ENCODE assay signal across 14 cellular contexts in the genomic region with DNA sequence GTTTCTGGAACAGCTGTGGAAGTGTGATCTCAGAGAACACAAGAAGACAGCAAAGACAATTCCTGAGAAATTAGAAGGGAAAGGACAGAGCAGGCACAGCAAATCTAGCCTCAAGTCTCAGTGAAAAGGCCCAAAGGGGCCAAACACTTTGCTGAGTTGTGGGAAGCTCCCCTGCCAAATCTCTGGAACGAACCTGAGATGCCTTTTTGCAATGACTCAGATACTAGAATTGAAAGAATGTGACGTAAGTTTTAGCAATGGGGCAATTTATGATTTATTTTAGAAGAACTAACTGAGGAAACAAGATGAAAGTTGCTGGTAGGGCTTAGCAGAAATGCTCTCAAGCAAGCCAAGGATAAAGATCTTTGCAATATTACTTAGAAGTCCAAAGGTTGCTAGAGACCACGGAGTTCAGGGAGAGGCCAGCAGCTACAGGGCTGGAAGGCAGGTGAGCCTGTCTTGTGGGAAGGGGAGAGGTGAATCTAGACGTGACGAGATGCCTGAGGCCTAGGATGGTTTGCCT.
DNase-seq lines count a peak whose midpoint lies in the region; ATAC-seq and TF ChIP-seq lines count a peak whose summit lies in the region.
"Had no signal": no experiment of that assay in that cellular context is flagged by ENCODE, and none has a peak within 500 bp of the region (broad histone marks: within the 10 kb centered on the region; RNA-seq: fewer than 3 reads in every experiment).

No MANE protein-coding gene starts in this region.

- H3K27ac ChIP-seq in psoas muscle (peak overlapping the region; percentile 13), A673 (ENCODE audit: low read depth, low read length, poor library complexity, severe bottlenecking) (no peak overlapping the region)

- no peaks in the 10 kb centered on the region for H3K36me3 ChIP-seq in BJ (ENCODE audit: control insufficient read depth, insufficient read depth, low read length)
- no peaks in the 10 kb centered on the region for H3K36me3 ChIP-seq in psoas muscle (ENCODE audit: insufficient read depth in 1 of 2, low read depth in 1 of 2)
- H3K36me3 ChIP-seq in A673 (ENCODE audit: insufficient read depth, low read length, poor library complexity, severe bottlenecking) = no peaks in the 10 kb centered on the region

- peak; percentile 49 to 77 (median 64) for ATAC-seq in psoas muscle
- no peak for ATAC-seq in activated T-helper 17 cell treated with anti-CD3 and anti-CD28 coated beads, Interleukin-2, amount 50 U/mL, for 72 hours (replicated peaks)
- ATAC-seq: Panc1 had no signal

- peak; percentile 49 for DNase-seq in BJ (ENCODE audit: low read depth)
- DNase-seq in NCI-H226 = peak; percentile 39
- peak; percentile 86 for DNase-seq in fibroblast of mammary gland (ENCODE audit: low read depth)
- peak; percentile 13 to 57 for DNase-seq in psoas muscle
- no peak for DNase-seq in A673 (ENCODE audit: low spot score)
- DNase-seq in NCI-H2171 treated with DMSO at 0.1 percent for 48 hours (lab: John Stamatoyannopoulos, UW) = no peak
- no peak for DNase-seq in CD14-positive monocyte (ENCODE audit: low spot score)
- DNase-seq: activated CD4-positive, alpha-beta T cell treated with anti-CD3 and anti-CD28 coated beads, Interleukin-2, amount 10 ng/mL, durations not matched to agents 24 days and 14 days; anterior cingulate cortex; hippocampal formation; occipital lobe; stimulated activated CD8-positive, alpha-beta memory T cell treated with anti-CD3 and anti-CD28 coated beads, Interleukin-4, amount 100 ng/mL, for 48 hours had no signal

- no TSS peak for BruUV-seq in A673 (replicated peaks; lab: Mats Ljungman, UMichigan)

- POLR2A ChIA-PET in BJ (lab: Charles Lee) = interaction anchor here (0.5 kb wide), 1 partner anchor 60 kb away, joined by 5 read pairs; no protein-coding TSS in a partner anchor
- POLR2A ChIA-PET in A673 (lab: Charles Lee; ENCODE audit: low non-redundant PET) = no interaction called here

- TF ChIP-seq CTCF in BJ (IDR thresholded peaks at IDR 0.05; ENCODE audit: insufficient read depth, low read depth, low read length) = no peak
- TF ChIP-seq CTCF in fibroblast of mammary gland (conservative IDR thresholded peaks at IDR 0.05; ENCODE audit: control insufficient read depth, insufficient read depth, low read depth, low read length) = no peak
- no peak for TF ChIP-seq CTCF in psoas muscle (IDR thresholded peaks at IDR 0.05)
- TF ChIP-seq CTCF in A673 (conservative IDR thresholded peaks at IDR 0.05; ENCODE audit: low read depth, low read length) = no peak
- TF ChIP-seq CTCF in CD14-positive monocyte (IDR thresholded peaks at IDR 0.05) = no peak

- no peaks in the 10 kb centered on the region for H3K36me3 Mint-ChIP-seq in activated T-helper 17 cell treated with anti-CD3 and anti-CD28 coated beads, Interleukin-2, amount 50 U/mL, for 72 hours (ENCODE audit: low read depth)
- H3K36me3 Mint-ChIP-seq in CD14-positive monocyte = no peaks in the 10 kb centered on the region

- H3K27ac Mint-ChIP-seq in activated T-helper 17 cell treated with anti-CD3 and anti-CD28 coated beads, Interleukin-2, amount 50 U/mL, for 72 hours = no peak overlapping the region
- no peak overlapping the region for H3K27ac Mint-ChIP-seq in CD14-positive monocyte
- H3K27ac Mint-ChIP-seq: activated CD4-positive, alpha-beta T cell treated with anti-CD3 and anti-CD28 coated beads, Interleukin-2, amount 10 ng/mL, durations not matched to agents 24 days and 14 days had no signal

- H3K27me3 Mint-ChIP-seq in activated T-helper 17 cell treated with anti-CD3 and anti-CD28 coated beads, Interleukin-2, amount 50 U/mL, for 72 hours = no peaks in the 10 kb centered on the region
- H3K27me3 Mint-ChIP-seq in CD14-positive monocyte (ENCODE audit: low read depth in 3 of 3) = no peaks in the 10 kb centered on the region
- H3K27me3 Mint-ChIP-seq: activated CD4-positive, alpha-beta T cell treated with anti-CD3 and anti-CD28 coated beads, Interleukin-2, amount 10 ng/mL, durations not matched to agents 24 days and 14 days had no signal

- no peak overlapping the region for H3K4me3 Mint-ChIP-seq in activated T-helper 17 cell treated with anti-CD3 and anti-CD28 coated beads, Interleukin-2, amount 50 U/mL, for 72 hours
- H3K4me3 Mint-ChIP-seq in CD14-positive monocyte = no peak overlapping the region
- H3K4me3 Mint-ChIP-seq: activated CD4-positive, alpha-beta T cell treated with anti-CD3 and anti-CD28 coated beads, Interleukin-2, amount 10 ng/mL, durations not matched to agents 24 days and 14 days had no signal

- no peaks in the 10 kb centered on the region for H3K27me3 ChIP-seq in BJ (ENCODE audit: control insufficient read depth, insufficient read depth, low read length)
- no peaks in the 10 kb centered on the region for H3K27me3 ChIP-seq in psoas muscle (ENCODE audit: insufficient read depth in 3 of 3, low read length in 2 of 3)
- H3K27me3 ChIP-seq in A673 (replicated peaks; ENCODE audit: insufficient read depth, low read depth, low read length, poor library complexity) = no peaks in the 10 kb centered on the region

- H3K4me1 ChIP-seq in psoas muscle = peaks cover 14% of the 10 kb centered on the region
- H3K4me1 ChIP-seq in A673 (ENCODE audit: insufficient read depth, low read length, poor library complexity, severe bottlenecking) = no peaks in the 10 kb centered on the region

- intact Hi-C loops in psoas muscle (cut with DNase I) (no loop called here), A673 (cut with micrococcal nuclease; ENCODE audit: unreplicated experiment) (no loop called here), CD14-positive monocyte (cut with micrococcal nuclease) (no loop called here)

- H3K4me1 Mint-ChIP-seq in activated T-helper 17 cell treated with anti-CD3 and anti-CD28 coated beads, Interleukin-2, amount 50 U/mL, for 72 hours = no peaks in the 10 kb centered on the region
- H3K4me1 Mint-ChIP-seq in CD14-positive monocyte = peaks cover 4% of the 10 kb centered on the region
- H3K4me1 Mint-ChIP-seq: activated CD4-positive, alpha-beta T cell treated with anti-CD3 and anti-CD28 coated beads, Interleukin-2, amount 10 ng/mL, durations not matched to agents 24 days and 14 days had no signal

- CTCF ChIA-PET in BJ (lab: Yijun Ruan, JAX) = interaction anchor here (0.5 to 1.1 kb wide), 2 partner anchors 246 to 338 kb away, joined by 3 read pairs; no protein-coding TSS in a partner anchor
- CTCF ChIA-PET in A673 (lab: Charles Lee) = no interaction called here

- no peak overlapping the region for H3K4me3 ChIP-seq in BJ (ENCODE audit: low read depth, low read length)
- no peak overlapping the region for H3K4me3 ChIP-seq in fibroblast of mammary gland (ENCODE audit: control insufficient read depth, low read depth, low read length)
- no peak overlapping the region for H3K4me3 ChIP-seq in psoas muscle
- no peak overlapping the region for H3K4me3 ChIP-seq in A673 (ENCODE audit: low read depth, low read length, poor library complexity, severe bottlenecking)

- WGBS in psoas muscle, 3 donors = 22 to 46% (median 34%) methylated on average over 5 of the region's 5 CpGs

- H3K9me3 ChIP-seq in psoas muscle (no peaks in the 10 kb centered on the region), A673 (ENCODE audit: low read depth, low read length, poor library complexity, severe bottlenecking) (no peaks in the 10 kb centered on the region)

- H3K9me3 Mint-ChIP-seq in activated T-helper 17 cell treated with anti-CD3 and anti-CD28 coated beads, Interleukin-2, amount 50 U/mL, for 72 hours = no peaks in the 10 kb centered on the region
- peaks cover 0 to 3% (median 0%) of the 10 kb centered on the region in 7 donors for H3K9me3 Mint-ChIP-seq in CD14-positive monocyte
- H3K9me3 Mint-ChIP-seq: activated CD4-positive, alpha-beta T cell treated with anti-CD3 and anti-CD28 coated beads, Interleukin-2, amount 10 ng/mL, durations not matched to agents 24 days and 14 days had no signal

Comparison
In these comparisons a context has a peak if more than half of its experiments do, and no peak if none do; other contexts are left out.
1. DNase-seq: peak in BJ (single experiment), NCI-H226 (single experiment), fibroblast of mammary gland (single experiment) and psoas muscle (2 of 2); none in A673 (single experiment), NCI-H2171 treated with DMSO at 0.1 percent for 48 hours (single experiment) and CD14-positive monocyte (single experiment).